Comparison of ENCODE assay signal across 18 cellular contexts in the genomic region with DNA sequence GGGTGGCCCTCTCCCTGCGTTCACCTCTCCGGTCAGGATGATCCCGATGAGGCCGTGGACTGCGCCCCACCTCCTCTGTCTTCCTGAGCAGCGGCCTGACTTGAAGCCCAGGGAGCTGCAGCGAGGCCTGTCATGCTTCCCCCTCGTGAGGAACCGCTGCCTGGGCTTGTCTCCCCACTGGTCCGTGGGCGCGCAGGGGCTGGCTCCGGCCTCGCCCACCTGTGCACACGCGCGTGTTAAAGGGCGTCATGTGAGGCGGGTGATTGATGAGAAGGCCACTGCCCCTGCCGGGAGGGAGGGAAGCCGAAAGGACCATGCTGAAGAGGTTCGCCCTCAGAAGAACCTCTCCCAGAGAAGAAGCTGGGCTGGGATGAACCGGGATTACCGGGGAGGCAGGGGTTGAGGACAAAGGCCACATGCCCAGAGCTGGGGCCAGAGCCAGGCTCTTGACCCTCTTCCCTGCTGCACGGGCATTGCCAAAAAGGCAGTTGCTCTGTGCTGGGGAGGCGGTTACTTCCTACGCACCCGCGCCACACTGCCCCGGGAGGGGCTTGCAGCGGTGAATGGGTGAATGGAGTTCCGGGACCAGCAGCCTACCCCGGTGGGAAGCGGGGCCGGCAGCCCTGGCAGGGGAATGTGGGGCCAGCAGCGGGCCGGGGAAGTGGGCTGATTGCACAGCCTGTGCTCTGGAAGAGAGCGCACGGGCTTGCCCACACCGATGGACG.
"Had no signal": no experiment of that assay in that cellular context is flagged by ENCODE, and none has a peak within 500 bp of the region (broad histone marks: within the 10 kb centered on the region; RNA-seq: fewer than 3 reads in every experiment).

No MANE protein-coding gene starts in this region.

- ATAC-seq: gastroesophageal sphincter; mucosa of descending colon; naive thymus-derived CD8-positive, alpha-beta T cell; stimulated activated naive CD8-positive, alpha-beta T cell treated with anti-CD3 and anti-CD28 coated beads, Interleukin-15, amount 100 ng/mL, for 72 hours had no signal

- H3K27ac Mint-ChIP-seq: activated CD4-positive, alpha-beta T cell treated with anti-CD3 and anti-CD28 coated beads, Interleukin-2, amount 10 ng/mL, durations not matched to agents 7 days and 5 days; stimulated activated naive CD8-positive, alpha-beta T cell treated with anti-CD3 and anti-CD28 coated beads, Interleukin-15, amount 100 ng/mL, for 72 hours had no signal

- H3K9me3 Mint-ChIP-seq: activated CD4-positive, alpha-beta T cell treated with anti-CD3 and anti-CD28 coated beads, Interleukin-2, amount 10 ng/mL, durations not matched to agents 7 days and 5 days; naive thymus-derived CD8-positive, alpha-beta T cell; stimulated activated naive CD8-positive, alpha-beta T cell treated with anti-CD3 and anti-CD28 coated beads, Interleukin-15, amount 100 ng/mL, for 72 hours; T-helper 1 cell treated with Interleukin-12 subunit alpha and Interleukin-12 subunit beta and Interleukin-4 antibody, amounts not matched to agents 30 μg/mL and 1 μg/mL, for 36 hours had no signal

- H3K27ac ChIP-seq: epithelial cell of prostate, gastroesophageal sphincter, testis, uterus had no signal

- H3K27me3 Mint-ChIP-seq: activated CD4-positive, alpha-beta T cell treated with anti-CD3 and anti-CD28 coated beads, Interleukin-2, amount 10 ng/mL, durations not matched to agents 7 days and 5 days; stimulated activated naive CD8-positive, alpha-beta T cell treated with anti-CD3 and anti-CD28 coated beads, Interleukin-15, amount 100 ng/mL, for 72 hours had no signal

- H3K36me3 Mint-ChIP-seq: naive thymus-derived CD8-positive, alpha-beta T cell had no signal

- H3K36me3 ChIP-seq: gastroesophageal sphincter, uterus had no signal

- H3K4me3 Mint-ChIP-seq: activated CD4-positive, alpha-beta T cell treated with anti-CD3 and anti-CD28 coated beads, Interleukin-2, amount 10 ng/mL, durations not matched to agents 7 days and 5 days; naive thymus-derived CD8-positive, alpha-beta T cell; stimulated activated naive CD8-positive, alpha-beta T cell treated with anti-CD3 and anti-CD28 coated beads, Interleukin-15, amount 100 ng/mL, for 72 hours; T-helper 1 cell treated with Interleukin-12 subunit alpha and Interleukin-12 subunit beta and Interleukin-4 antibody, amounts not matched to agents 30 μg/mL and 1 μg/mL, for 36 hours had no signal

- DNase-seq: activated CD4-positive, alpha-beta T cell treated with anti-CD3 and anti-CD28 coated beads, Interleukin-2, amount 10 ng/mL, durations not matched to agents 7 days and 5 days; activated CD4-positive, CD25-positive, alpha-beta regulatory T cell; activated CD8-positive, alpha-beta memory T cell treated with anti-CD3 and anti-CD28 coated beads for 24 hours; activated naive CD4-positive, alpha-beta T cell treated with Interleukin-2 at 50 U/mL for 16 hours; central memory CD4-positive, alpha-beta T cell; cortex of kidney; effector CD8-positive, alpha-beta T cell; hippocampal formation; mucosa of descending colon; naive thymus-derived CD8-positive, alpha-beta T cell; stimulated activated CD4-positive, alpha-beta T cell treated with anti-CD3 and anti-CD28 coated beads, Interleukin-4, amount 100 ng/mL, for 1 hour; stimulated activated CD8-positive, alpha-beta memory T cell treated with anti-CD3 and anti-CD28 coated beads, Interleukin-4, amount 100 ng/mL, for 48 hours; stimulated activated naive CD8-positive, alpha-beta T cell treated with anti-CD3 and anti-CD28 coated beads, Interleukin-15, amount 100 ng/mL, for 72 hours; testis; uterus had no signal

- H3K4me3 ChIP-seq: gastroesophageal sphincter, mucosa of descending colon, testis, uterus had no signal

- H3K9me3 ChIP-seq: gastroesophageal sphincter, mucosa of descending colon, testis, uterus had no signal

- H3K27me3 ChIP-seq: gastroesophageal sphincter, testis, uterus had no signal

- H3K4me1 Mint-ChIP-seq: activated CD4-positive, alpha-beta T cell treated with anti-CD3 and anti-CD28 coated beads, Interleukin-2, amount 10 ng/mL, durations not matched to agents 7 days and 5 days; stimulated activated naive CD8-positive, alpha-beta T cell treated with anti-CD3 and anti-CD28 coated beads, Interleukin-15, amount 100 ng/mL, for 72 hours had no signal
